ENCODE assay signal across 1 cellular context in the genomic region with DNA sequence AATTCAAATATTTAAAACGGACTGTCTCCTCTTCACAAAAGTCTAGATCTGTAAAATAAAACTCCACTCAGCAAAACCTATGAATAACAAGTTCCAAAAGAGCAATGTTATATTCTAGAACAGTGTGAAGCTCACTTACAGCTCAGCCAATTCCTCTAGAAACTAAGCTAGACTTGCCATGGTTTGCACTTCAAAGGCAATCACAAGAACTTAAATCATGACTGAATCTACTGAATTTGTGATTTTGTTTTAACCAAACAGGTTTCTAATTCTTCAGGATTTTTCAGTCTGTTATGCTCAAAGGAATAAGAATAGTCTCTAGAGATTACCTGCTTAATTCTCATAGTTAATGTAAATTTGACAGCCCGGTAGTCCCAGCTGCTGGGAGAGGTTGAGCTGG.
TF ChIP-seq lines count a peak whose summit lies in the region.

No MANE protein-coding gene starts in this region.

TF ChIP-seq in HepG2, 621 proteins besides CTCF, POLR2A, EP300 and RAD21:
- TF ChIP-seq ATAD3A (CRISPR knock-in tag; IDR thresholded peaks at IDR 0.05) = no peak
- TF ChIP-seq ASH2L (IDR thresholded peaks at IDR 0.05; ENCODE audit: insufficient read length, low read depth, low read length) = no peak
- no peak for TF ChIP-seq ZNF549 (CRISPR knock-in tag; IDR thresholded peaks at IDR 0.05)
- TF ChIP-seq CREB1 (IDR thresholded peaks at IDR 0.05) = no peak
- no peak for TF ChIP-seq CREB1 (CRISPR knock-in tag; IDR thresholded peaks at IDR 0.05)
- TF ChIP-seq MIER3 (CRISPR knock-in tag; IDR thresholded peaks at IDR 0.05; ENCODE audit: borderline replicate concordance) = no peak
- no peak for TF ChIP-seq ZSCAN21 (CRISPR knock-in tag; IDR thresholded peaks at IDR 0.05; ENCODE audit: borderline replicate concordance)
- no peak for TF ChIP-seq HOXA9 (CRISPR knock-in tag; IDR thresholded peaks at IDR 0.05; ENCODE audit: borderline replicate concordance)
- TF ChIP-seq FUBP1 (CRISPR knock-in tag; IDR thresholded peaks at IDR 0.05; ENCODE audit: borderline replicate concordance) = no peak
- no peak for TF ChIP-seq ZNF232 (CRISPR knock-in tag; IDR thresholded peaks at IDR 0.05; ENCODE audit: borderline replicate concordance)
- TF ChIP-seq ZBTB21 (CRISPR knock-in tag; IDR thresholded peaks at IDR 0.05) = no peak
- TF ChIP-seq, protein P1, sequence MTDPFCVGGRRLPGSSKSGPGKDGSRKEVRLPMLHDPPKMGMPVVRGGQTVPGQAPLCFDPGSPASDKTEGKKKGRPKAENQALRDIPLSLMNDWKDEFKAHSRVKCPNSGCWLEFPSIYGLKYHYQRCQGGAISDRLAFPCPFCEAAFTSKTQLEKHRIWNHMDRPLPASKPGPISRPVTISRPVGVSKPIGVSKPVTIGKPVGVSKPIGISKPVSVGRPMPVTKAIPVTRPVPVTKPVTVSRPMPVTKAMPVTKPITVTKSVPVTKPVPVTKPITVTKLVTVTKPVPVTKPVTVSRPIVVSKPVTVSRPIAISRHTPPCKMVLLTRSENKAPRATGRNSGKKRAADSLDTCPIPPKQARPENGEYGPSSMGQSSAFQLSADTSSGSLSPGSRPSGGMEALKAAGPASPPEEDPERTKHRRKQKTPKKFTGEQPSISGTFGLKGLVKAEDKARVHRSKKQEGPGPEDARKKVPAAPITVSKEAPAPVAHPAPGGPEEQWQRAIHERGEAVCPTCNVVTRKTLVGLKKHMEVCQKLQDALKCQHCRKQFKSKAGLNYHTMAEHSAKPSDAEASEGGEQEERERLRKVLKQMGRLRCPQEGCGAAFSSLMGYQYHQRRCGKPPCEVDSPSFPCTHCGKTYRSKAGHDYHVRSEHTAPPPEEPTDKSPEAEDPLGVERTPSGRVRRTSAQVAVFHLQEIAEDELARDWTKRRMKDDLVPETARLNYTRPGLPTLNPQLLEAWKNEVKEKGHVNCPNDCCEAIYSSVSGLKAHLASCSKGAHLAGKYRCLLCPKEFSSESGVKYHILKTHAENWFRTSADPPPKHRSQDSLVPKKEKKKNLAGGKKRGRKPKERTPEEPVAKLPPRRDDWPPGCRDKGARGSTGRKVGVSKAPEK (CRISPR knock-in tag; IDR thresholded peaks at IDR 0.05; ENCODE audit: borderline replicate concordance) = no peak
- TF ChIP-seq PHF20 (CRISPR knock-in tag; IDR thresholded peaks at IDR 0.05) = no peak
- TF ChIP-seq RAD51 (IDR thresholded peaks at IDR 0.05; ENCODE audit: borderline replicate concordance) = no peak
- TF ChIP-seq MTA3 (CRISPR knock-in tag; IDR thresholded peaks at IDR 0.05) = no peak
- no peak for TF ChIP-seq MTF2 (CRISPR knock-in tag; IDR thresholded peaks at IDR 0.05; ENCODE audit: borderline replicate concordance)
- TF ChIP-seq HNRNPL (IDR thresholded peaks at IDR 0.05; ENCODE audit: low read depth, low read length) = no peak
- TF ChIP-seq NRL (CRISPR knock-in tag; IDR thresholded peaks at IDR 0.05; ENCODE audit: borderline replicate concordance) = no peak
- TF ChIP-seq ZFP37 (CRISPR knock-in tag; IDR thresholded peaks at IDR 0.05; ENCODE audit: borderline replicate concordance) = no peak
- no peak for TF ChIP-seq TP53 (CRISPR knock-in tag; conservative IDR thresholded peaks at IDR 0.05)
- TF ChIP-seq EEA1 (CRISPR knock-in tag; IDR thresholded peaks at IDR 0.05; ENCODE audit: borderline replicate concordance) = no peak
